7 cellular contexts compared by ENCODE assay signal in genomic region chr5:177539411-177539810, GRCh38. TPM values are rescaled to one million over a fixed set of nuclear protein-coding genes. Genes with fewer than 3 reads are reported as not detected.
A peak's percentile ranks its signal among the peaks of the same experiment; 100 is the strongest.
DNase-seq lines count a peak whose midpoint lies in the region; ATAC-seq and TF ChIP-seq lines count a peak whose summit lies in the region.

No MANE protein-coding gene starts in this region.

- WGBS in right cardiac atrium: 60% methylated on average over 2 of the region's 2 CpGs
- 66% methylated on average over 2 of the region's 2 CpGs for WGBS in suprapubic skin

- no peak for TF ChIP-seq POLR2A in suprapubic skin (IDR thresholded peaks at IDR 0.05)

- peak; percentile 52 to 70 for ATAC-seq in right cardiac atrium
- no peak for ATAC-seq in GM19324 (IDR thresholded peaks at IDR 0.05; ENCODE audit: low FRiP score, unreplicated experiment)
- ATAC-seq in GM21528 (IDR thresholded peaks at IDR 0.05; ENCODE audit: low FRiP score, unreplicated experiment): no peak

- H3K27ac ChIP-seq in HL-60 (replicated peaks) (peak overlapping the region; percentile 44), right cardiac atrium (ENCODE audit: low read length) (no peak overlapping the region), suprapubic skin (peak overlapping the region; percentile 62)

- H3K4me1 ChIP-seq in right cardiac atrium (ENCODE audit: control insufficient read depth, insufficient read depth, low read length) (peaks cover 35% of the 10 kb centered on the region), suprapubic skin (peaks cover 55% of the 10 kb centered on the region)

- TF ChIP-seq CTCF in HL-60 (IDR thresholded peaks at IDR 0.05; ENCODE audit: insufficient read depth, low read length) (no peak), choroid plexus epithelial cell (conservative IDR thresholded peaks at IDR 0.05; ENCODE audit: low read depth, low read length) (no peak), suprapubic skin (IDR thresholded peaks at IDR 0.05) (no peak)

- H3K36me3 ChIP-seq in suprapubic skin: peaks cover 35% of the 10 kb centered on the region

- no peak overlapping the region for H3K4me3 ChIP-seq in HL-60 (replicated peaks; ENCODE audit: insufficient read depth, low read length)
- H3K4me3 ChIP-seq in choroid plexus epithelial cell (ENCODE audit: low read depth, low read length): no peak overlapping the region
- H3K4me3 ChIP-seq in right cardiac atrium (ENCODE audit: low read length): no peak overlapping the region
- no peak overlapping the region for H3K4me3 ChIP-seq in suprapubic skin

- intact Hi-C loops in right cardiac atrium (cut with DNase I): no loop called here

- TF ChIP-seq EP300 in suprapubic skin (IDR thresholded peaks at IDR 0.05): no peak

- peak in 1 of 2 experiments; percentile 40 for DNase-seq in HL-60 (ENCODE audit: low read depth in 1 of 2, low spot score in 1 of 2)
- peak; percentile 68 for DNase-seq in choroid plexus epithelial cell (ENCODE audit: low read depth)
- peak in 1 of 3 donors; percentile 44 for DNase-seq in right cardiac atrium
- no peak for DNase-seq in suprapubic skin (ENCODE audit: low spot score in 2 of 2)
- no peak for DNase-seq in RPMI8226

- H3K9me3 ChIP-seq in right cardiac atrium (ENCODE audit: control insufficient read depth, low read length): no peaks in the 10 kb centered on the region
- no peaks in the 10 kb centered on the region for H3K9me3 ChIP-seq in suprapubic skin

- H3K27me3 ChIP-seq in HL-60 (ENCODE audit: insufficient read depth, poor library complexity, severe bottlenecking): no peaks in the 10 kb centered on the region
- H3K27me3 ChIP-seq in right cardiac atrium (ENCODE audit: control insufficient read depth, insufficient read depth): no peaks in the 10 kb centered on the region
- no peaks in the 10 kb centered on the region for H3K27me3 ChIP-seq in suprapubic skin

RNA-seq across cellular contexts. Expression of gene FAM193B, which starts 15.0 kb away (rescaled TPM):
- total RNA-seq in right cardiac atrium (10 to 100 TPM; 24.9 to 34.2 (median 27.7) TPM), suprapubic skin (100 to 1,000 TPM in 1 of 4 donors, 10 to 100 TPM in 3; 55.6 to 328 (median 78.2) TPM)
- polyA plus RNA-seq in right cardiac atrium: 41.8 TPM

RNA-seq across cellular contexts. Expression of gene DDX41, which starts 22.6 kb away (rescaled TPM):
- total RNA-seq in right cardiac atrium: 10 to 100 TPM; 36.0 to 43.5 (median 40.3) TPM
- polyA plus RNA-seq in right cardiac atrium: 30.5 TPM
- 100 to 1,000 TPM in 2 of 4 donors, 10 to 100 TPM in 2; 83.8 to 148 (median 103) TPM for total RNA-seq in suprapubic skin

RNA-seq across cellular contexts. Expression of gene DOK3, which starts 29.8 kb away (rescaled TPM):
- total RNA-seq in right cardiac atrium (1 to 10 TPM; 3.1 to 4.5 (median 3.9) TPM), suprapubic skin (1 to 10 TPM in 3 of 4 donors, under 1 TPM in 1; 0.89 to 7.3 (median 1.8) TPM)
- 1.4 TPM for polyA plus RNA-seq in right cardiac atrium

RNA-seq across cellular contexts. Expression of gene PDLIM7, which starts 42.0 kb away (rescaled TPM):
- total RNA-seq in right cardiac atrium (10 to 100 TPM; 35.0 to 71.5 (median 47.0) TPM), suprapubic skin (10 to 100 TPM; 28.7 to 41.3 (median 32.0) TPM)
- 61.9 TPM for polyA plus RNA-seq in right cardiac atrium

RNA-seq across cellular contexts. Expression of gene TMED9, which starts 52.6 kb away (rescaled TPM):
- total RNA-seq in right cardiac atrium: 100 to 1,000 TPM in 1 of 4 donors, 10 to 100 TPM in 3; 64.4 to 102 (median 74.0) TPM
- polyA plus RNA-seq in right cardiac atrium: 84.6 TPM
- 10 to 100 TPM; 60.3 to 84.5 (median 79.5) TPM for total RNA-seq in suprapubic skin

Comparison
In these comparisons a context has a peak if more than half of its experiments do, and no peak if none do; other contexts are left out.
1. ATAC-seq: peak in right cardiac atrium (2 of 2); none in GM19324 (single experiment) and GM21528 (single experiment).